ENCODE assay signal across 18 cellular contexts in genomic region chr6:109313139-109313538, GRCh38.
"Had no signal": no experiment of that assay in that cellular context is flagged by ENCODE, and none has a peak within 500 bp of the region (broad histone marks: within the 10 kb centered on the region; RNA-seq: fewer than 3 reads in every experiment).

No MANE protein-coding gene starts in this region.

- DNase-seq: effector memory CD8-positive, alpha-beta T cell; glutamatergic neuron; immature natural killer cell; left colon; mesendoderm; naive B cell; stimulated activated CD4-positive, alpha-beta T cell treated with anti-CD3 and anti-CD28 coated beads, Interleukin-4, amount 100 ng/mL, for 1 hour; stimulated activated CD8-positive, alpha-beta memory T cell treated with anti-CD3 and anti-CD28 coated beads, Interleukin-4, amount 100 ng/mL, for 48 hours; stimulated activated naive CD8-positive, alpha-beta T cell treated with anti-CD3 and anti-CD28 coated beads, Interleukin-15, Interleukin-2, amounts not matched to agents 100 U/mL and 50 U/mL, for 24 hours; tibial artery; upper lobe of left lung; uterus had no signal

- H3K4me1 ChIP-seq: upper lobe of left lung, uterus had no signal

- H3K4me3 ChIP-seq: esophagus muscularis mucosa, gastroesophageal sphincter, lung, smooth muscle cell, tibial artery, upper lobe of left lung, uterus had no signal

- H3K27me3 ChIP-seq: esophagus muscularis mucosa, gastroesophageal sphincter, tibial artery, upper lobe of left lung, uterus had no signal

- H3K36me3 ChIP-seq: esophagus muscularis mucosa, gastroesophageal sphincter, tibial artery, upper lobe of left lung, uterus had no signal

- ATAC-seq: effector memory CD8-positive, alpha-beta T cell; gastroesophageal sphincter; left colon; stimulated activated effector memory CD8-positive, alpha-beta T cell treated with anti-CD3 and anti-CD28 coated beads, Interleukin-12 subunit alpha, Interleukin-12 subunit beta, amount 100 ng/mL, for 72 hours; stimulated activated naive CD8-positive, alpha-beta T cell treated with anti-CD3 and anti-CD28 coated beads, Interleukin-15, Interleukin-2, amounts not matched to agents 100 U/mL and 50 U/mL, for 24 hours had no signal

- H3K27ac ChIP-seq: epithelial cell of prostate, esophagus muscularis mucosa, gastroesophageal sphincter, tibial artery, upper lobe of left lung, uterus had no signal

- H3K9me3 ChIP-seq: esophagus muscularis mucosa, gastroesophageal sphincter, tibial artery, upper lobe of left lung, uterus had no signal
